Comparison of ENCODE assay signal across 13 cellular contexts in genomic region chr5:132525299-132525724, GRCh38. TPM values are rescaled to one million over a fixed set of nuclear protein-coding genes. Genes with fewer than 3 reads are reported as not detected.
DNase-seq lines count a peak whose midpoint lies in the region; ATAC-seq lines count a peak whose summit lies in the region.
"Had no signal": no experiment of that assay in that cellular context is flagged by ENCODE, and none has a peak within 500 bp of the region (broad histone marks: within the 10 kb centered on the region; RNA-seq: fewer than 3 reads in every experiment).

No MANE protein-coding gene starts in this region.

- H3K27me3 Mint-ChIP-seq in activated naive CD4-positive, alpha-beta T cell treated with anti-CD3 and anti-CD28 coated beads, Interleukin-2, amount 50 U/mL, for 24 hours, result no peaks in the 10 kb centered on the region
- H3K27me3 Mint-ChIP-seq: central memory CD8-positive, alpha-beta T cell had no signal

- no peaks in the 10 kb centered on the region for H3K9me3 Mint-ChIP-seq in activated naive CD4-positive, alpha-beta T cell treated with anti-CD3 and anti-CD28 coated beads, Interleukin-2, amount 50 U/mL, for 24 hours
- H3K9me3 Mint-ChIP-seq: central memory CD8-positive, alpha-beta T cell had no signal

- H3K4me3 Mint-ChIP-seq in activated naive CD4-positive, alpha-beta T cell treated with anti-CD3 and anti-CD28 coated beads, Interleukin-2, amount 50 U/mL, for 24 hours, result no peak overlapping the region

- DNase-seq in activated naive CD4-positive, alpha-beta T cell treated with Interleukin-2 at 50 U/mL for 16 hours, result no peak
- no peak for DNase-seq in stimulated activated naive CD8-positive, alpha-beta T cell treated with anti-CD3 and anti-CD28 coated beads, Interleukin-15, Interleukin-2, amounts not matched to agents 100 U/mL and 50 U/mL, for 24 hours
- no peak for DNase-seq in NCI-H2196 treated with DMSO at 0.1 percent for 48 hours (lab: John Stamatoyannopoulos, UW; ENCODE audit: unreplicated experiment)
- DNase-seq in NCI-H82 treated with DMSO at 0.1 percent for 48 hours (lab: John Stamatoyannopoulos, UW; ENCODE audit: unreplicated experiment), result no peak
- no peak for DNase-seq in occipital lobe (lab: John Stamatoyannopoulos, UW)
- DNase-seq: activated CD4-positive, CD25-positive, alpha-beta regulatory T cell had no signal

- peaks cover 27% of the 10 kb centered on the region for H3K4me1 Mint-ChIP-seq in activated naive CD4-positive, alpha-beta T cell treated with anti-CD3 and anti-CD28 coated beads, Interleukin-2, amount 50 U/mL, for 24 hours

- H3K36me3 Mint-ChIP-seq in activated naive CD4-positive, alpha-beta T cell treated with anti-CD3 and anti-CD28 coated beads, Interleukin-2, amount 50 U/mL, for 24 hours, result no peaks in the 10 kb centered on the region

- ATAC-seq in HG02610 (IDR thresholded peaks at IDR 0.05; ENCODE audit: unreplicated experiment), result peak; percentile 73
- ATAC-seq in HG03565 (IDR thresholded peaks at IDR 0.05; ENCODE audit: unreplicated experiment), result peak; percentile 81
- ATAC-seq in stimulated activated naive CD8-positive, alpha-beta T cell treated with anti-CD3 and anti-CD28 coated beads, Interleukin-15, Interleukin-2, amounts not matched to agents 100 U/mL and 50 U/mL, for 24 hours, result peak; percentile 84

- peak overlapping the region; percentile 78 for H3K27ac Mint-ChIP-seq in activated naive CD4-positive, alpha-beta T cell treated with anti-CD3 and anti-CD28 coated beads, Interleukin-2, amount 50 U/mL, for 24 hours
- H3K27ac Mint-ChIP-seq: progenitor cell of endocrine pancreas had no signal

RNA-seq across cellular contexts. Expression of gene IL5, which starts 18.0 kb away (rescaled TPM):
- not detected for total RNA-seq in occipital lobe
- total RNA-seq: H1, NCI-H460, progenitor cell of endocrine pancreas had no signal

RNA-seq across cellular contexts. Expression of gene RAD50, which starts 31.5 kb away (rescaled TPM):
- total RNA-seq in occipital lobe, result 39.3 TPM

RNA-seq across cellular contexts. Expression of gene IRF1, which starts 34.7 kb away (rescaled TPM):
- total RNA-seq in occipital lobe, result 2.0 TPM
